Comparison of ENCODE assay signal across 22 cellular contexts in the genomic region with DNA sequence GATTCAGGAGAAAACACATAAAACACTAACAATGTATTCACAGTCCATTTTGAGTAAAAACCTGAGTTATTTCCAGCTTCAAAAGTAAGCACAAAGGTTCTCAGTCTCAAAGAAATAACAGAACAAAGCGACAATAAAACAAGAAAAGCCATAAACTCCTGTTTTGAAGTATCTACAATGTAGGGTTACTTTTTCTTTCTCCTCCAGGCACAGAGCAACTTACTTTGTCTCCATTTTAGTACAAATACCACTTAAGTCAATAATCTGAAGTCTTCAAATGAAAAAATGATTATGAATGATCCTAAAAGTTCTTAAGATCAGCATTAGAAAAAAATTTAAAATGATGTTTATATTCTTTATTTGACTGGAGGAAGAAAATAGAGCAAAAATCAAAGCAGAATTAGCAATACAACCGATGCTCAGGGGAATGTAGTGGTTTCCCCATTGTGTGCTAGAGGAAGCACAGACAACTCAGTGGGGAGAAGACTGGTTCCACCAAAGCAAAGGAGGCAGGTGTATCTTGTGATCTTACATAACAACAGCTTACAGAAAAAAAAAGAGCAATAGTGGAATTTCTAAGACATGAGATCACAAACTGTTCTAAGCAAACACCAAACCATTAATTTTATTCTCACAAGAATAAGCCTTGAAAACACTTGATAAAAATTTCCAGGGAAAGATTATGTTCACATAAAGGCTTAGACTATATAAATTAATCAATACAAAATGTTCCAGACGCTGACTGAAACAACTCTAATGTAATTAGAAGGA. TPM values are rescaled to one million over a fixed set of nuclear protein-coding genes. Genes with fewer than 3 reads are reported as not detected.
"Had no signal": no experiment of that assay in that cellular context is flagged by ENCODE, and none has a peak within 500 bp of the region (broad histone marks: within the 10 kb centered on the region; RNA-seq: fewer than 3 reads in every experiment).

No MANE protein-coding gene starts in this region.

- H3K4me1 Mint-ChIP-seq: activated naive CD8-positive, alpha-beta T cell treated with anti-CD3 and anti-CD28 coated beads, Interleukin-2, amount 10 ng/mL, durations not matched to agents 7 days and 5 days; central memory CD8-positive, alpha-beta T cell had no signal

- H3K4me2 ChIP-seq: smooth muscle cell had no signal

- H3K4me1 ChIP-seq: esophagus squamous epithelium, foreskin keratinocyte, left ventricle myocardium inferior, psoas muscle, right lobe of liver, suprapubic skin had no signal

- H3K27me3 Mint-ChIP-seq: activated naive CD8-positive, alpha-beta T cell treated with anti-CD3 and anti-CD28 coated beads, Interleukin-2, amount 10 ng/mL, durations not matched to agents 7 days and 5 days; central memory CD8-positive, alpha-beta T cell; natural killer cell treated with Interleukin-12 subunit alpha and Interleukin-12 subunit beta and Interleukin-15 and Interleukin-18, amount 100 ng/mL, for 72 hours; type B pancreatic cell had no signal

- H3K36me3 ChIP-seq: brain microvascular endothelial cell, esophagus squamous epithelium, left ventricle myocardium inferior, right lobe of liver, suprapubic skin had no signal

- FAIRE-seq: kidney had no signal

- H3K27me3 ChIP-seq: brain microvascular endothelial cell, esophagus squamous epithelium, foreskin keratinocyte, right lobe of liver, suprapubic skin had no signal

- ATAC-seq: foreskin keratinocyte; natural killer cell treated with Interleukin-12 subunit alpha and Interleukin-12 subunit beta and Interleukin-15 and Interleukin-18, amount 100 ng/mL, for 72 hours; psoas muscle; right lobe of liver; stimulated activated naive CD8-positive, alpha-beta T cell treated with anti-CD3 and anti-CD28 coated beads, Interleukin-15, Interleukin-2, amounts not matched to agents 100 U/mL and 50 U/mL, for 24 hours had no signal

- H3K4me3 Mint-ChIP-seq: activated naive CD8-positive, alpha-beta T cell treated with anti-CD3 and anti-CD28 coated beads, Interleukin-2, amount 10 ng/mL, durations not matched to agents 7 days and 5 days; central memory CD8-positive, alpha-beta T cell; natural killer cell treated with Interleukin-12 subunit alpha and Interleukin-12 subunit beta and Interleukin-15 and Interleukin-18, amount 100 ng/mL, for 72 hours; type B pancreatic cell had no signal

- H3K27ac Mint-ChIP-seq: activated naive CD8-positive, alpha-beta T cell treated with anti-CD3 and anti-CD28 coated beads, Interleukin-2, amount 10 ng/mL, durations not matched to agents 7 days and 5 days; natural killer cell treated with Interleukin-12 subunit alpha and Interleukin-12 subunit beta and Interleukin-15 and Interleukin-18, amount 100 ng/mL, for 72 hours; type B pancreatic cell had no signal

- H3K27ac ChIP-seq: brain microvascular endothelial cell, esophagus squamous epithelium, foreskin keratinocyte, left ventricle myocardium inferior, psoas muscle, right lobe of liver, suprapubic skin had no signal

- H3K36me3 Mint-ChIP-seq: activated naive CD8-positive, alpha-beta T cell treated with anti-CD3 and anti-CD28 coated beads, Interleukin-2, amount 10 ng/mL, durations not matched to agents 7 days and 5 days; natural killer cell treated with Interleukin-12 subunit alpha and Interleukin-12 subunit beta and Interleukin-15 and Interleukin-18, amount 100 ng/mL, for 72 hours; type B pancreatic cell had no signal

- DNase-seq: activated CD4-positive, alpha-beta T cell treated with anti-CD3 and anti-CD28 coated beads for 4 hours; activated naive CD8-positive, alpha-beta T cell treated with anti-CD3 and anti-CD28 coated beads, Interleukin-2, amount 10 ng/mL, durations not matched to agents 7 days and 5 days; anterior cingulate cortex; brain microvascular endothelial cell; cortex of kidney; effector CD4-positive, alpha-beta T cell; esophagus squamous epithelium; foreskin keratinocyte; head of caudate nucleus; kidney; left ventricle myocardium inferior; psoas muscle; right lobe of liver; stimulated activated CD4-positive, alpha-beta T cell treated with anti-CD3 and anti-CD28 coated beads, Interleukin-4, amount 100 ng/mL, for 4 hours; stimulated activated CD8-positive, alpha-beta memory T cell treated with anti-CD3 and anti-CD28 coated beads, Interleukin-4, amount 100 ng/mL, for 48 hours; stimulated activated naive CD8-positive, alpha-beta T cell treated with anti-CD3 and anti-CD28 coated beads, Interleukin-15, Interleukin-2, amounts not matched to agents 100 U/mL and 50 U/mL, for 24 hours; T-helper 2 cell had no signal

- H3K4me3 ChIP-seq: esophagus squamous epithelium, left ventricle myocardium inferior, psoas muscle, right lobe of liver, smooth muscle cell, suprapubic skin had no signal

- H3K9me3 ChIP-seq: esophagus squamous epithelium, left ventricle myocardium inferior, psoas muscle, right lobe of liver, suprapubic skin had no signal

RNA-seq across cellular contexts. Expression of a gene that starts 35.1 kb away (rescaled TPM):
- total RNA-seq: activated naive CD8-positive, alpha-beta T cell treated with anti-CD3 and anti-CD28 coated beads, Interleukin-2, amount 10 ng/mL, durations not matched to agents 7 days and 5 days; foreskin keratinocyte; left ventricle myocardium inferior; natural killer cell treated with Interleukin-12 subunit alpha and Interleukin-12 subunit beta and Interleukin-15 and Interleukin-18, amount 100 ng/mL, for 72 hours; right lobe of liver had no signal
- polyA plus RNA-seq: foreskin keratinocyte, smooth muscle cell had no signal
